32 cellular contexts compared by ENCODE assay signal in genomic region chr7:46028246-46028645, GRCh38.
"Had no signal": no experiment of that assay in that cellular context is flagged by ENCODE, and none has a peak within 500 bp of the region (broad histone marks: within the 10 kb centered on the region; RNA-seq: fewer than 3 reads in every experiment).

No MANE protein-coding gene starts in this region.

- H3K36me3 ChIP-seq: ascending aorta, breast epithelium, cardiac muscle cell, WERI-Rb-1 had no signal

- H3K9me3 ChIP-seq: ascending aorta, breast epithelium had no signal

- H3K9me3 Mint-ChIP-seq: activated B cell treated with CpG ODN at 0.5 μM for 24 hours; activated CD4-positive, alpha-beta memory T cell treated with anti-CD3 and anti-CD28 coated beads for 36 hours; activated naive CD4-positive, alpha-beta T cell treated with anti-CD3 and anti-CD28 coated beads, Interleukin-2, amount 10 ng/mL, durations not matched to agents 7 days and 5 days; activated naive CD8-positive, alpha-beta T cell treated with anti-CD3 and anti-CD28 coated beads, Interleukin-2, amount 10 ng/mL, durations not matched to agents 7 days and 5 days; activated T-helper 1 cell treated with anti-CD3 and anti-CD28 coated beads, Interleukin-12 subunit alpha, Interleukin-12 subunit beta, Interleukin-2, Interleukin-4 antibody, amounts not matched to agents 30 ng/mL and 10 ng/mL and 1 ng/mL, durations not matched to agents 14 hours and 24 hours and 36 hours; dendritic cell treated with granulocyte-macrophage colony-stimulating factor and Interleukin-4, amounts not matched to agents 40 ng/mL and 50 ng/mL, for 4 days; T-helper 2 cell treated with Interferon-gamma antibody and Interleukin-4, amounts not matched to agents 5 μg/mL and 100 μg/mL, for 36 hours had no signal

- H3K4me1 Mint-ChIP-seq: activated B cell treated with CpG ODN at 0.5 μM for 24 hours; activated CD8-positive, alpha-beta memory T cell treated with anti-CD3 and anti-CD28 coated beads, Interleukin-2, amount 10 ng/mL, durations not matched to agents 7 days and 5 days; activated naive CD4-positive, alpha-beta T cell treated with anti-CD3 and anti-CD28 coated beads, Interleukin-2, amount 10 ng/mL, durations not matched to agents 7 days and 5 days; activated naive CD8-positive, alpha-beta T cell treated with anti-CD3 and anti-CD28 coated beads, Interleukin-2, amount 10 ng/mL, durations not matched to agents 7 days and 5 days; T-helper 17 cell had no signal

- H3K4me1 ChIP-seq: ascending aorta, breast epithelium had no signal

- H3K4me3 Mint-ChIP-seq: activated B cell treated with CpG ODN at 0.5 μM for 24 hours; activated CD4-positive, alpha-beta memory T cell treated with anti-CD3 and anti-CD28 coated beads for 36 hours; activated CD8-positive, alpha-beta memory T cell treated with anti-CD3 and anti-CD28 coated beads, Interleukin-2, amount 10 ng/mL, durations not matched to agents 7 days and 5 days; activated CD8-positive, alpha-beta T cell treated with anti-CD3 and anti-CD28 coated beads, Interleukin-2, amount 10 ng/mL, durations not matched to agents 7 days and 5 days; activated naive CD4-positive, alpha-beta T cell treated with anti-CD3 and anti-CD28 coated beads, Interleukin-2, amount 10 ng/mL, durations not matched to agents 7 days and 5 days; activated naive CD8-positive, alpha-beta T cell treated with anti-CD3 and anti-CD28 coated beads, Interleukin-2, amount 10 ng/mL, durations not matched to agents 7 days and 5 days; activated T-helper 1 cell treated with anti-CD3 and anti-CD28 coated beads, Interleukin-12 subunit alpha, Interleukin-12 subunit beta, Interleukin-2, Interleukin-4 antibody, amounts not matched to agents 30 ng/mL and 10 ng/mL and 1 ng/mL, durations not matched to agents 14 hours and 24 hours and 36 hours; brain; dendritic cell treated with granulocyte-macrophage colony-stimulating factor and Interleukin-4, amounts not matched to agents 40 ng/mL and 50 ng/mL, for 4 days; endodermal cell; T-helper 17 cell; T-helper 2 cell treated with Interferon-gamma antibody and Interleukin-4, amounts not matched to agents 5 μg/mL and 100 μg/mL, for 36 hours had no signal

- DNase-seq: activated B cell treated with CpG ODN at 0.5 μM for 24 hours; activated CD4-positive, alpha-beta memory T cell treated with anti-CD3 and anti-CD28 coated beads for 36 hours; activated CD4-positive, alpha-beta T cell treated with anti-CD3 and anti-CD28 coated beads for 48 hours; activated CD8-positive, alpha-beta memory T cell treated with anti-CD3 and anti-CD28 coated beads, Interleukin-2, amount 10 ng/mL, durations not matched to agents 7 days and 5 days; activated CD8-positive, alpha-beta memory T cell treated with anti-CD3 and anti-CD28 coated beads, Interleukin-2, amount 50 U/mL, for 4 hours; activated CD8-positive, alpha-beta T cell treated with anti-CD3 and anti-CD28 coated beads, Interleukin-2, amount 10 ng/mL, durations not matched to agents 7 days and 5 days; activated gamma-delta T cell; activated naive CD4-positive, alpha-beta T cell; activated naive CD4-positive, alpha-beta T cell treated with anti-CD3 and anti-CD28 coated beads, Interleukin-2, amount 10 ng/mL, durations not matched to agents 7 days and 5 days; activated naive CD8-positive, alpha-beta T cell treated with anti-CD3 and anti-CD28 coated beads, Interleukin-2, amount 10 ng/mL, durations not matched to agents 7 days and 5 days; activated T-cell treated with anti-CD3 and anti-CD28 coated beads, Interleukin-2, amount 50 U/mL, for 1 hour; activated T-cell treated with anti-CD3 and anti-CD28 coated beads, Interleukin-2, amount 50 U/mL, for 48 hours; central memory CD4-positive, alpha-beta T cell; cerebellar nuclear complex; dorsolateral prefrontal cortex; effector memory CD4-positive, alpha-beta T cell; endodermal cell; foreskin fibroblast; head of caudate nucleus; T-helper 1 cell; T-helper 17 cell; T1000; WERI-Rb-1 had no signal

- H3K27ac ChIP-seq: ascending aorta, breast epithelium, cardiac muscle cell, coronary artery, dorsolateral prefrontal cortex, WERI-Rb-1 had no signal

- H3K4me3 ChIP-seq: ascending aorta, breast epithelium, cardiac muscle cell, coronary artery, dorsolateral prefrontal cortex had no signal

- H3K27me3 ChIP-seq: ascending aorta, breast epithelium, cardiac muscle cell had no signal

- H3K27me3 Mint-ChIP-seq: activated CD4-positive, alpha-beta memory T cell treated with anti-CD3 and anti-CD28 coated beads for 36 hours; activated CD8-positive, alpha-beta memory T cell treated with anti-CD3 and anti-CD28 coated beads, Interleukin-2, amount 10 ng/mL, durations not matched to agents 7 days and 5 days; activated naive CD4-positive, alpha-beta T cell treated with anti-CD3 and anti-CD28 coated beads, Interleukin-2, amount 10 ng/mL, durations not matched to agents 7 days and 5 days; activated naive CD8-positive, alpha-beta T cell treated with anti-CD3 and anti-CD28 coated beads, Interleukin-2, amount 10 ng/mL, durations not matched to agents 7 days and 5 days; brain; dendritic cell treated with granulocyte-macrophage colony-stimulating factor and Interleukin-4, amounts not matched to agents 40 ng/mL and 50 ng/mL, for 4 days; T-helper 17 cell had no signal

- H3K27ac Mint-ChIP-seq: activated B cell treated with CpG ODN at 0.5 μM for 24 hours; activated CD4-positive, alpha-beta memory T cell treated with anti-CD3 and anti-CD28 coated beads for 36 hours; activated CD8-positive, alpha-beta memory T cell treated with anti-CD3 and anti-CD28 coated beads, Interleukin-2, amount 10 ng/mL, durations not matched to agents 7 days and 5 days; activated CD8-positive, alpha-beta T cell treated with anti-CD3 and anti-CD28 coated beads, Interleukin-2, amount 10 ng/mL, durations not matched to agents 7 days and 5 days; activated naive CD4-positive, alpha-beta T cell treated with anti-CD3 and anti-CD28 coated beads, Interleukin-2, amount 10 ng/mL, durations not matched to agents 7 days and 5 days; activated naive CD4-positive, alpha-beta T cell treated with anti-CD3 and anti-CD28 coated beads, Interleukin-2, amount 50 U/mL, for 72 hours; activated naive CD8-positive, alpha-beta T cell treated with anti-CD3 and anti-CD28 coated beads, Interleukin-2, amount 10 ng/mL, durations not matched to agents 7 days and 5 days; activated T-helper 1 cell treated with anti-CD3 and anti-CD28 coated beads, Interleukin-12 subunit alpha, Interleukin-12 subunit beta, Interleukin-2, Interleukin-4 antibody, amounts not matched to agents 30 ng/mL and 10 ng/mL and 1 ng/mL, durations not matched to agents 14 hours and 24 hours and 36 hours; brain; dendritic cell treated with granulocyte-macrophage colony-stimulating factor and Interleukin-4, amounts not matched to agents 40 ng/mL and 50 ng/mL, for 4 days; endodermal cell; T-helper 17 cell; T-helper 2 cell treated with Interferon-gamma antibody and Interleukin-4, amounts not matched to agents 5 μg/mL and 100 μg/mL, for 36 hours had no signal

- H3K36me3 Mint-ChIP-seq: activated CD4-positive, alpha-beta memory T cell treated with anti-CD3 and anti-CD28 coated beads for 36 hours; activated CD8-positive, alpha-beta memory T cell treated with anti-CD3 and anti-CD28 coated beads, Interleukin-2, amount 10 ng/mL, durations not matched to agents 7 days and 5 days; activated naive CD4-positive, alpha-beta T cell treated with anti-CD3 and anti-CD28 coated beads, Interleukin-2, amount 10 ng/mL, durations not matched to agents 7 days and 5 days; activated naive CD4-positive, alpha-beta T cell treated with anti-CD3 and anti-CD28 coated beads, Interleukin-2, amount 50 U/mL, for 72 hours; activated naive CD8-positive, alpha-beta T cell treated with anti-CD3 and anti-CD28 coated beads, Interleukin-2, amount 10 ng/mL, durations not matched to agents 7 days and 5 days; brain had no signal
